Comparison of ENCODE assay signal across 12 cellular contexts in genomic region chr1:57986432-57986831, GRCh38.
DNase-seq lines count a peak whose midpoint lies in the region; ATAC-seq lines count a peak whose summit lies in the region.
"Had no signal": no experiment of that assay in that cellular context is flagged by ENCODE, and none has a peak within 500 bp of the region (broad histone marks: within the 10 kb centered on the region; RNA-seq: fewer than 3 reads in every experiment).

No MANE protein-coding gene starts in this region.

- H3K27ac Mint-ChIP-seq in activated naive CD4-positive, alpha-beta T cell treated with anti-CD3 and anti-CD28 coated beads for 36 hours = no peak overlapping the region
- H3K27ac Mint-ChIP-seq: activated naive CD8-positive, alpha-beta T cell had no signal

- peaks cover 13% of the 10 kb centered on the region for H3K4me1 Mint-ChIP-seq in activated naive CD4-positive, alpha-beta T cell treated with anti-CD3 and anti-CD28 coated beads for 36 hours (ENCODE audit: low read depth)

- H3K27me3 Mint-ChIP-seq in activated naive CD4-positive, alpha-beta T cell treated with anti-CD3 and anti-CD28 coated beads for 36 hours (ENCODE audit: low read depth) = peaks cover 4% of the 10 kb centered on the region
- H3K27me3 Mint-ChIP-seq: activated naive CD8-positive, alpha-beta T cell had no signal

- CTCF ChIA-PET in activated naive CD4-positive, alpha-beta T cell treated with anti-CD3 and anti-CD28 coated beads for 36 hours (lab: Charles Lee) = no interaction called here

- peak; percentile 2 for DNase-seq in GM19240 (ENCODE audit: insufficient read length, low spot score)
- DNase-seq in NAMALWA (ENCODE audit: low spot score) = peak; percentile 33
- DNase-seq in amniotic stem cell (lab: John Stamatoyannopoulos, UW) = no peak
- DNase-seq in activated naive CD4-positive, alpha-beta T cell treated with anti-CD3 and anti-CD28 coated beads for 36 hours = no peak
- no peak for DNase-seq in NCI-H2171 (lab: John Stamatoyannopoulos, UW)
- DNase-seq in cardiac septum (ENCODE audit: low spot score) = no peak
- DNase-seq: effector memory CD4-positive, alpha-beta T cell; mesendoderm; NCI-H1694 treated with DMSO at 0.1 percent for 48 hours had no signal

- no peaks in the 10 kb centered on the region for H3K9me3 Mint-ChIP-seq in activated naive CD4-positive, alpha-beta T cell treated with anti-CD3 and anti-CD28 coated beads for 36 hours

- peak; percentile 83 for ATAC-seq in HG02938 (IDR thresholded peaks at IDR 0.05; ENCODE audit: unreplicated experiment)
- ATAC-seq: Right ventricle myocardium inferior had no signal

- no peaks in the 10 kb centered on the region for H3K36me3 Mint-ChIP-seq in activated naive CD4-positive, alpha-beta T cell treated with anti-CD3 and anti-CD28 coated beads for 36 hours (ENCODE audit: low read depth)
- H3K36me3 Mint-ChIP-seq: activated naive CD8-positive, alpha-beta T cell had no signal

- intact Hi-C loops in activated naive CD4-positive, alpha-beta T cell treated with anti-CD3 and anti-CD28 coated beads for 36 hours (cut with micrococcal nuclease) = no loop called here
- intact Hi-C loops in cardiac septum (cut with DNase I) = no loop called here

- no peak overlapping the region for H3K4me3 Mint-ChIP-seq in activated naive CD4-positive, alpha-beta T cell treated with anti-CD3 and anti-CD28 coated beads for 36 hours
- H3K4me3 Mint-ChIP-seq: activated naive CD8-positive, alpha-beta T cell had no signal

Comparison
In these comparisons a context has a peak if more than half of its experiments do, and no peak if none do; other contexts are left out.
1. DNase-seq: peak in GM19240 (single experiment) and NAMALWA (single experiment); none in amniotic stem cell (single experiment), activated naive CD4-positive, alpha-beta T cell treated with anti-CD3 and anti-CD28 coated beads for 36 hours (single experiment), NCI-H2171 (single experiment) and cardiac septum (single experiment).